Comparison of ENCODE assay signal across 1 cellular context in the genomic region with DNA sequence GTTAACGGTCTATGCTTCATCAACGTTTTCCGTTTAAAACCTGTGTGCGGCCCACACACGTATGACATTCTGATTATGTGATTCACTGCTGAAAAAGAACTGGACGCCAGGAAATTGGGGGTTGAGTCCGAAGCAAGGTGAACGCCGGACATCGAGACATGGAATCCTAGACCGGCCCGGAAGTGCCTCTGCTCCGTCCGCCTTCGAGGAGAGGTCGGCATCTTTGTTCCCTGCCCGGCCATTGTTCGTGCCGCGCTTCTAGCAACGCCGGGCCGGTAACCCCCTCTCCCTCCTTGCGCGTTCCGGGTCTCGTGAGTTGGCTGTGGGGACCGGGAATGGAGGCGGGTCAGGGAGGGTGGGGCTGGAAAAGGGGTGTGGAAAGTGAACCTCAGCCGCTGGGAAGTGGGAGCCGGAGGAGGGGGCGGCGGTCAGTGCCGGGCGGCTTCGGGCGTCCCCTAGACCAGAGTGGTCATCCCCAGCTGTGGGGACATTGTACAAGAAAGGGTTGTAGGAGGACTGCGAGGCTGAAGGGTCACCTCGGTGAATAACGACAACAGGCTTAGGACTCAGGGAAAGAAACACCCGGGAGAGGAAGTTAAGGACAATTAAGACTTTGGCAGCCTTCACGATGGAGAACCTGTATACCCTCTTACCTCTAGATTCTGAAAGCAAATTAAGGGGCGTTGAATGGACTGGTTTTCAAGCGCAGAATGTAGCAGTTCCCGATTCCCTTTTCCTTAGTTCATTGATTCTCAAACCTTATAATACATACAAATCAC.
A peak's percentile ranks its signal among the peaks of the same experiment; 100 is the strongest.
TF ChIP-seq lines count a peak whose summit lies in the region.

TSS of gene ZSCAN9 (plus strand) at position 220 of the 779 bp plus-strand sequence. CDS start 1,810 bp downstream, outside the sequence.

TF ChIP-seq in K562, 482 proteins besides CTCF, POLR2A, EP300 and RAD21 (continued from another document and continues in another):
- TF ChIP-seq CHD7 (IDR thresholded peaks at IDR 0.05; ENCODE audit: low read depth, low read length) (no peak), GABPB1 (CRISPR knock-in tag; IDR thresholded peaks at IDR 0.05) (peak; percentile 99), ZFX (CRISPR knock-in tag; IDR thresholded peaks at IDR 0.05) (peak; percentile 81), ZNF354B (CRISPR knock-in tag; IDR thresholded peaks at IDR 0.05) (no peak), ARID2 (IDR thresholded peaks at IDR 0.05) (no peak), HDAC6 (IDR thresholded peaks at IDR 0.05; ENCODE audit: low read depth, low read length) (no peak), CAMTA2 (CRISPR knock-in tag; conservative IDR thresholded peaks at IDR 0.05) (no peak), SRF (CRISPR knock-in tag; IDR thresholded peaks at IDR 0.05) (no peak), HES1 (IDR thresholded peaks at IDR 0.05; ENCODE audit: low read depth) (no peak), TFAP4 (CRISPR knock-in tag; IDR thresholded peaks at IDR 0.05; ENCODE audit: borderline replicate concordance) (peak; percentile 91), PPARD (CRISPR knock-in tag; IDR thresholded peaks at IDR 0.05) (no peak), STAT5A (IDR thresholded peaks at IDR 0.05; ENCODE audit: borderline replicate concordance, low read length) (no peak), C11orf30 (IDR thresholded peaks at IDR 0.05; ENCODE audit: low read depth) (peak; percentile 91), CLOCK (CRISPR knock-in tag; IDR thresholded peaks at IDR 0.05; ENCODE audit: borderline replicate concordance) (no peak), KDM1A (IDR thresholded peaks at IDR 0.05) (no peak; a peak in 1 of 4 replicates), E2F1 (CRISPR knock-in tag; IDR thresholded peaks at IDR 0.05) (peak; percentile 69; the same call in 1 of the 2 replicates), HMG20B (CRISPR knock-in tag; IDR thresholded peaks at IDR 0.05) (no peak), E2F8 (IDR thresholded peaks at IDR 0.05; ENCODE audit: low read depth, partially characterized antibody) (peak; percentile 87), SMARCA4 (IDR thresholded peaks at IDR 0.05) (peak; percentile 23; the same call in 1 of the 2 replicates), NCOA2 (IDR thresholded peaks at IDR 0.05; ENCODE audit: partially characterized antibody in 2 of 2) (no peak), PHF8 (IDR thresholded peaks at IDR 0.05; ENCODE audit: borderline replicate concordance, low read length) (peak; percentile 84), ETS1 (conservative IDR thresholded peaks at IDR 0.05; ENCODE audit: control insufficient read depth, low read depth, low read length) (peak; percentile 89; the same call in 1 of the 2 replicates), SMARCA5 (IDR thresholded peaks at IDR 0.05) (no peak)
- TF ChIP-seq, protein P1, sequence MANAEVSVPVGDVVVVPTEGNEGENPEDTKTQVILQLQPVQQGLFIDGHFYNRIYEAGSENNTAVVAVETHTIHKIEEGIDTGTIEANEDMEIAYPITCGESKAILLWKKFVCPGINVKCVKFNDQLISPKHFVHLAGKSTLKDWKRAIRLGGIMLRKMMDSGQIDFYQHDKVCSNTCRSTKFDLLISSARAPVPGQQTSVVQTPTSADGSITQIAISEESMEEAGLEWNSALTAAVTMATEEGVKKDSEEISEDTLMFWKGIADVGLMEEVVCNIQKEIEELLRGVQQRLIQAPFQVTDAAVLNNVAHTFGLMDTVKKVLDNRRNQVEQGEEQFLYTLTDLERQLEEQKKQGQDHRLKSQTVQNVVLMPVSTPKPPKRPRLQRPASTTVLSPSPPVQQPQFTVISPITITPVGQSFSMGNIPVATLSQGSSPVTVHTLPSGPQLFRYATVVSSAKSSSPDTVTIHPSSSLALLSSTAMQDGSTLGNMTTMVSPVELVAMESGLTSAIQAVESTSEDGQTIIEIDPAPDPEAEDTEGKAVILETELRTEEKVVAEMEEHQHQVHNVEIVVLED (CRISPR knock-in tag; IDR thresholded peaks at IDR 0.05), result peak; percentile 24; the same call in 1 of the 2 replicates
- TF ChIP-seq, protein P2, sequence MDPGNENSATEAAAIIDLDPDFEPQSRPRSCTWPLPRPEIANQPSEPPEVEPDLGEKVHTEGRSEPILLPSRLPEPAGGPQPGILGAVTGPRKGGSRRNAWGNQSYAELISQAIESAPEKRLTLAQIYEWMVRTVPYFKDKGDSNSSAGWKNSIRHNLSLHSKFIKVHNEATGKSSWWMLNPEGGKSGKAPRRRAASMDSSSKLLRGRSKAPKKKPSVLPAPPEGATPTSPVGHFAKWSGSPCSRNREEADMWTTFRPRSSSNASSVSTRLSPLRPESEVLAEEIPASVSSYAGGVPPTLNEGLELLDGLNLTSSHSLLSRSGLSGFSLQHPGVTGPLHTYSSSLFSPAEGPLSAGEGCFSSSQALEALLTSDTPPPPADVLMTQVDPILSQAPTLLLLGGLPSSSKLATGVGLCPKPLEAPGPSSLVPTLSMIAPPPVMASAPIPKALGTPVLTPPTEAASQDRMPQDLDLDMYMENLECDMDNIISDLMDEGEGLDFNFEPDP (CRISPR knock-in tag; IDR thresholded peaks at IDR 0.05), result no peak
